1 cellular context compared by ENCODE assay signal in genomic region chr1:3773572-3774502, GRCh38.
TF ChIP-seq lines count a peak whose summit lies in the region.

No MANE protein-coding gene starts in this region.

TF ChIP-seq in HepG2, 621 proteins besides CTCF, POLR2A, EP300 and RAD21 (continued from another document and continues in another):
- TF ChIP-seq DBP (CRISPR knock-in tag; IDR thresholded peaks at IDR 0.05; ENCODE audit: not compliant biosample characterization), result no peak
- TF ChIP-seq ZNF770 (CRISPR knock-in tag; IDR thresholded peaks at IDR 0.05), result peak; percentile 52; the same call in 1 of the 2 replicates
- no peak for TF ChIP-seq HOXA9 (CRISPR knock-in tag; IDR thresholded peaks at IDR 0.05; ENCODE audit: borderline replicate concordance)
- TF ChIP-seq NR2F6 (IDR thresholded peaks at IDR 0.05), result peak; percentile 46; the same call in 1 of the 2 replicates
- TF ChIP-seq NR2F6 (CRISPR knock-in tag; IDR thresholded peaks at IDR 0.05), result no peak
- TF ChIP-seq ZNF441 (CRISPR knock-in tag; IDR thresholded peaks at IDR 0.05; ENCODE audit: borderline replicate concordance), result no peak; the same call in 1 of the 2 replicates
- TF ChIP-seq PAXIP1 (CRISPR knock-in tag; conservative IDR thresholded peaks at IDR 0.05), result no peak; the same call in 1 of the 2 replicates
- peak; percentile 25; the same call in 1 of the 2 replicates for TF ChIP-seq SIN3A (IDR thresholded peaks at IDR 0.05; ENCODE audit: borderline replicate concordance, low read depth, low read length)
- no peak for TF ChIP-seq MAFK (conservative IDR thresholded peaks at IDR 0.05 in 1 of 2, IDR thresholded peaks at IDR 0.05 in 1 of 2; ENCODE audit: low read length in 2 of 2)
- TF ChIP-seq ZNF446 (CRISPR knock-in tag; IDR thresholded peaks at IDR 0.05), result peak; percentile 58; the same call in 1 of the 2 replicates
- 0 out of 2 replicates have a peak, but pooled peaks have one; percentile 9 for TF ChIP-seq KLF9 (CRISPR knock-in tag; IDR thresholded peaks at IDR 0.05; ENCODE audit: low read depth)
- TF ChIP-seq ARID4A (CRISPR knock-in tag; IDR thresholded peaks at IDR 0.05; ENCODE audit: borderline replicate concordance), result peak; percentile 45; the same call in 1 of the 2 replicates
- no peak for TF ChIP-seq ZBTB44 (CRISPR knock-in tag; IDR thresholded peaks at IDR 0.05)
- TF ChIP-seq RBM22 (optimal IDR thresholded peaks at IDR 0.05; ENCODE audit: low read length), result no peak
- peak; percentile 54; the same call in 1 of the 2 replicates for TF ChIP-seq TARDBP (CRISPR knock-in tag; IDR thresholded peaks at IDR 0.05)
- no peak for TF ChIP-seq SSRP1 (CRISPR knock-in tag; IDR thresholded peaks at IDR 0.05)
- TF ChIP-seq ZNF629 (CRISPR knock-in tag; conservative IDR thresholded peaks at IDR 0.05), result no peak
- TF ChIP-seq ZBTB7B (CRISPR knock-in tag; IDR thresholded peaks at IDR 0.05), result peak; percentile 24; the same call in 1 of the 2 replicates
- TF ChIP-seq KDM3A (CRISPR knock-in tag; IDR thresholded peaks at IDR 0.05; ENCODE audit: low read depth), result no peak
- TF ChIP-seq TRIM24 (CRISPR knock-in tag; IDR thresholded peaks at IDR 0.05), result no peak
- TF ChIP-seq HHEX (CRISPR knock-in tag; IDR thresholded peaks at IDR 0.05), result no peak
- TF ChIP-seq SMAD1 (CRISPR knock-in tag; IDR thresholded peaks at IDR 0.05; ENCODE audit: borderline replicate concordance, low read depth), result no peak; the same call in 1 of the 2 replicates
- TF ChIP-seq PLSCR1 (CRISPR knock-in tag; IDR thresholded peaks at IDR 0.05; ENCODE audit: borderline replicate concordance), result no peak
- TF ChIP-seq AGO2 (optimal IDR thresholded peaks at IDR 0.05; ENCODE audit: low read depth, low read length), result peak; percentile 63
- TF ChIP-seq GLI4 (CRISPR knock-in tag; IDR thresholded peaks at IDR 0.05; ENCODE audit: borderline replicate concordance), result no peak
- TF ChIP-seq NFAT5 (CRISPR knock-in tag; IDR thresholded peaks at IDR 0.05), result no peak
- no peak for TF ChIP-seq BCLAF1 (IDR thresholded peaks at IDR 0.05)
- no peak for TF ChIP-seq FOXM1 (CRISPR knock-in tag; IDR thresholded peaks at IDR 0.05)
- TF ChIP-seq DNMT3B (CRISPR knock-in tag; conservative IDR thresholded peaks at IDR 0.05), result no peak
- TF ChIP-seq ZKSCAN1 (IDR thresholded peaks at IDR 0.05; ENCODE audit: low read length), result no peak
- no peak for TF ChIP-seq ZSCAN29 (CRISPR knock-in tag; conservative IDR thresholded peaks at IDR 0.05)
- TF ChIP-seq ZNF12 (CRISPR knock-in tag; IDR thresholded peaks at IDR 0.05), result no peak
- no peak for TF ChIP-seq ZNF619 (CRISPR knock-in tag; IDR thresholded peaks at IDR 0.05)
- peak; percentile 35; the same call in 1 of the 2 replicates for TF ChIP-seq ZFX (CRISPR knock-in tag; IDR thresholded peaks at IDR 0.05; ENCODE audit: low read depth)
